1 cellular context compared by ENCODE assay signal in genomic region chr5:173300389-173301047, GRCh38.
TF ChIP-seq lines count a peak whose summit lies in the region.

No MANE protein-coding gene starts in this region.

TF ChIP-seq in H1, 55 proteins besides CTCF, POLR2A, EP300 and RAD21 (continued from another document):
- TF ChIP-seq POLR2AphosphoS5 (IDR thresholded peaks at IDR 0.05; ENCODE audit: low read depth, low read length) (no peak), CEBPB (IDR thresholded peaks at IDR 0.05; ENCODE audit: low read depth, low read length) (no peak), POU5F1 (IDR thresholded peaks at IDR 0.05; ENCODE audit: low read depth, low read length) (no peak), JUN (IDR thresholded peaks at IDR 0.05; ENCODE audit: low read depth, low read length) (no peak)
